ENCODE assay signal across 24 cellular contexts in the genomic region with DNA sequence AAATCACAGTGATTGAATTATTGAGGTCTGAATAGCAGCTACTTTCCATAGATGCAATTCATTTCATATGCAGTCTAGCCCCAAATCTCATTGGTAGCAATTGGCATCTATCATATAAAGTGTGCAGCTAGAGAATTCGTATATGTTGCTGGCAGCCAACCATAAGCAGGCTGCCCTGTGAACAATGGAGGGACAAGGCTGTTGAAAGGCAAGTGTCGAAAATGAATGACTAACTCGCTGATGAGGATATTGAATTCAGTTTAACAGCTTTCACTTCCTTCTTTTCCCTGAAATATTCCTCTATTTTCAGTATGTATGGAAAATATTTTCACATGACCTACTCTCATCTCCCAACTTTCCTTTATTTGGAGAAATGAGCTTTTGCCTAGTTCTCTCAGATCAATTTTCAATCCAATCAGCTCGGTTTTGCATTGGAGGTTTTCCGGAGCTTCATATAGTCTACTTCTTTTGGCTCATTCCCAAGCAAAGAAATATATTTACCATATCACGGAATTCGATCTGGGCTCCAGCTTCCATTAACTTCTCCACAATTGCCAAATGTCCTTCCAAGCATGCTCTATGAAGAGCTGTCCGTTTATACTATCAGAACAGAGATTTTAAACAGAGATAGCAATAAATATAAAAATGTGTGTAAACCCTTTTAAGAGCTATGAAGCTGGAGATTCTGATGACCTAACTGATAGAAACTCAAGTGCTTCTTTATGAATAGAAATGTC. TPM values are rescaled to one million over a fixed set of nuclear protein-coding genes. Genes with fewer than 3 reads are reported as not detected.
DNase-seq lines count a peak whose midpoint lies in the region; FAIRE-seq and TF ChIP-seq lines count a peak whose summit lies in the region.
"Had no signal": no experiment of that assay in that cellular context is flagged by ENCODE, and none has a peak within 500 bp of the region (broad histone marks: within the 10 kb centered on the region; RNA-seq: fewer than 3 reads in every experiment).

No MANE protein-coding gene starts in this region.

- H3K79me1 ChIP-seq in mesenchymal stem cell (replicated peaks; ENCODE audit: low read length, poor library complexity, severe bottlenecking), result peaks cover 1% of the 10 kb centered on the region

- FAIRE-seq in bronchial epithelial cell (lab: Jason Lieb, UNC), result no peak
- FAIRE-seq: GM12891, H54, keratinocyte had no signal

- no peaks in the 10 kb centered on the region for H3K27me3 Mint-ChIP-seq in HFFc6 (ENCODE audit: insufficient read depth)

- H3K4me1 ChIP-seq in mesenchymal stem cell (ENCODE audit: control insufficient read depth, insufficient read depth, low read depth, low read length), result peaks cover 2% of the 10 kb centered on the region
- H3K4me1 ChIP-seq: testis had no signal

- no peaks in the 10 kb centered on the region for H3K36me3 ChIP-seq in bronchial epithelial cell (ENCODE audit: control insufficient read depth, insufficient read depth, low read length)
- peaks cover 0 to 5% of the 10 kb centered on the region in 2 experiments for H3K36me3 ChIP-seq in mesenchymal stem cell (ENCODE audit: control insufficient read depth in 1 of 2, insufficient read depth in 2 of 2, low read depth in 1 of 2, low read length in 2 of 2)
- H3K36me3 ChIP-seq: vagina had no signal

- H3K9me3 ChIP-seq in mesenchymal stem cell (ENCODE audit: control insufficient read depth, low read length), result no peaks in the 10 kb centered on the region
- H3K9me3 ChIP-seq: testis, vagina had no signal

- H3K9me3 Mint-ChIP-seq in HFFc6, result no peaks in the 10 kb centered on the region
- H3K9me3 Mint-ChIP-seq: activated naive CD4-positive, alpha-beta T cell treated with anti-CD3 and anti-CD28 coated beads, Interleukin-2, amount 50 U/mL, for 72 hours; activated T-helper 1 cell treated with anti-CD3 and anti-CD28 coated beads, Interleukin-12 subunit alpha, Interleukin-12 subunit beta, Interleukin-2, Interleukin-4 antibody, amounts not matched to agents 30 ng/mL and 10 ng/mL and 1 ng/mL, durations not matched to agents 14 hours and 24 hours and 36 hours; WTC11 had no signal

- WGBS in mesenchymal stem cell, result 47% methylated on average over 5 of the region's 8 CpGs

- peak overlapping the region; percentile 34; the same call in 1 of the 2 replicates for H3K27ac Mint-ChIP-seq in HFFc6
- H3K27ac Mint-ChIP-seq: activated naive CD4-positive, alpha-beta T cell treated with anti-CD3 and anti-CD28 coated beads, Interleukin-2, amount 50 U/mL, for 72 hours; activated T-helper 1 cell treated with anti-CD3 and anti-CD28 coated beads, Interleukin-12 subunit alpha, Interleukin-12 subunit beta, Interleukin-2, Interleukin-4 antibody, amounts not matched to agents 30 ng/mL and 10 ng/mL and 1 ng/mL, durations not matched to agents 14 hours and 24 hours and 36 hours; WTC11 had no signal

- peaks cover 34% of the 10 kb centered on the region for H3K36me3 Mint-ChIP-seq in HFFc6 (ENCODE audit: low read depth)
- H3K36me3 Mint-ChIP-seq: activated naive CD4-positive, alpha-beta T cell treated with anti-CD3 and anti-CD28 coated beads, Interleukin-2, amount 50 U/mL, for 72 hours; WTC11 had no signal

- peak overlapping the region; percentile 17 to 73 for H2BK12ac ChIP-seq in mesenchymal stem cell (ENCODE audit: low read length in 2 of 2)

- no peak overlapping the region for H3K9ac ChIP-seq in mesenchymal stem cell (ENCODE audit: low read length)

- no peak overlapping the region for H2BK5ac ChIP-seq in mesenchymal stem cell (ENCODE audit: low read depth, low read length, poor library complexity, severe bottlenecking)

- TF ChIP-seq CTCF in 22Rv1 (IDR thresholded peaks at IDR 0.05) (no peak), HFFc6 (IDR thresholded peaks at IDR 0.05) (no peak), bronchial epithelial cell (IDR thresholded peaks at IDR 0.05; ENCODE audit: insufficient read depth, low read length, severe bottlenecking) (no peak)

- no peak overlapping the region for H3K4ac ChIP-seq in mesenchymal stem cell (ENCODE audit: low read depth in 1 of 2, low read length in 2 of 2)

- H3K4me3 ChIP-seq in bronchial epithelial cell (ENCODE audit: low read depth, low read length) (no peak overlapping the region), mesenchymal stem cell (ENCODE audit: insufficient read depth in 1 of 2, low read depth in 1 of 2, low read length in 2 of 2) (no peak overlapping the region)
- H3K4me3 ChIP-seq: lung, testis, vagina had no signal

- H2AFZ ChIP-seq in mesenchymal stem cell (ENCODE audit: low read depth, low read length), result no peak overlapping the region

- no peak overlapping the region for H2BK15ac ChIP-seq in mesenchymal stem cell (ENCODE audit: low read depth, poor library complexity, severe bottlenecking)

- peak overlapping the region; percentile 7; the same call in 1 of the 2 replicates for H3K4me3 Mint-ChIP-seq in HFFc6
- H3K4me3 Mint-ChIP-seq: activated T-helper 1 cell treated with anti-CD3 and anti-CD28 coated beads, Interleukin-12 subunit alpha, Interleukin-12 subunit beta, Interleukin-2, Interleukin-4 antibody, amounts not matched to agents 30 ng/mL and 10 ng/mL and 1 ng/mL, durations not matched to agents 14 hours and 24 hours and 36 hours; WTC11 had no signal

- no peak overlapping the region for H3K23ac ChIP-seq in mesenchymal stem cell (ENCODE audit: low read length in 2 of 2)

- H4K8ac ChIP-seq in mesenchymal stem cell (ENCODE audit: low read length), result peak overlapping the region; percentile 69

- peaks cover 80% of the 10 kb centered on the region for H3K4me1 Mint-ChIP-seq in HFFc6 (ENCODE audit: low read depth)

- peak; percentile 3 for DNase-seq in HFFc6
- DNase-seq in bronchial epithelial cell (ENCODE audit: low read depth), result peak; percentile 15
- DNase-seq in mesenchymal stem cell, result peak; percentile 26
- no peak for DNase-seq in amniotic stem cell (lab: John Stamatoyannopoulos, UW)
- DNase-seq in NCI-H1436 (lab: John Stamatoyannopoulos, UW), result no peak
- DNase-seq in NCI-H524 treated with DMSO at 0.1 percent for 48 hours (lab: John Stamatoyannopoulos, UW), result no peak
- no peak for DNase-seq in putamen (ENCODE audit: low spot score)
- DNase-seq: activated CD4-positive, alpha-beta T cell treated with anti-CD3 and anti-CD28 coated beads, Interleukin-2, amount 50 U/mL, for 1 hour; Calu3; effector CD8-positive, alpha-beta T cell; NCI-H1694; stimulated activated CD4-positive, alpha-beta T cell treated with anti-CD3 and anti-CD28 coated beads, Interleukin-4, amount 100 ng/mL, for 1 hour; stimulated activated naive CD4-positive, alpha-beta T cell; testis had no signal

- peak overlapping the region; percentile 21 for H3K4me2 ChIP-seq in mesenchymal stem cell (ENCODE audit: low read length, poor library complexity, severe bottlenecking)

- H3K18ac ChIP-seq in mesenchymal stem cell (ENCODE audit: low read depth in 1 of 2, low read length in 2 of 2), result peak overlapping the region in 1 of 2 experiments; percentile 94

- no peak overlapping the region for H3K14ac ChIP-seq in mesenchymal stem cell (ENCODE audit: low read length in 2 of 2)

- peak overlapping the region; percentile 50 for H3K27ac ChIP-seq in 22Rv1
- no peak overlapping the region for H3K27ac ChIP-seq in mesenchymal stem cell (ENCODE audit: low read length, poor library complexity, severe bottlenecking)
- H3K27ac ChIP-seq: C4-2B, testis, vagina had no signal

- no peak overlapping the region for H2AK5ac ChIP-seq in mesenchymal stem cell (ENCODE audit: low read length, severe bottlenecking)

- no peak overlapping the region for H2BK120ac ChIP-seq in mesenchymal stem cell (ENCODE audit: low read depth, low read length)

- H3K27me3 ChIP-seq in bronchial epithelial cell (ENCODE audit: control insufficient read depth, insufficient read depth, low read length), result no peaks in the 10 kb centered on the region
- H3K27me3 ChIP-seq in mesenchymal stem cell (ENCODE audit: control insufficient read depth in 1 of 2, insufficient read depth in 1 of 2, low read length in 2 of 2), result no peaks in the 10 kb centered on the region
- H3K27me3 ChIP-seq: testis, vagina had no signal

- H4K91ac ChIP-seq in mesenchymal stem cell (ENCODE audit: low read length), result no peak overlapping the region

RNA-seq across cellular contexts. Expression of gene ANKRD1, which starts 3.5 kb away (rescaled TPM):
- 10 to 100 TPM in 2 of 6 experiments, 1 to 10 TPM in 4; 4.9 to 15.8 (median 5.9) TPM for total RNA-seq in HFFc6 (2021; fragmentation: NEBNext Ultra II Directional; extraction: Animal tissue kit (Norgen Biotek cat#: 25700))
- total RNA-seq in bronchial epithelial cell, result under 0.01 TPM in 1 of 2 replicates, not detected in the other
- 70.3 TPM for polyA plus RNA-seq in mesenchymal stem cell (2013, experiment 1 of 2)
- polyA plus RNA-seq in mesenchymal stem cell (2013, experiment 2 of 2), result 68.3 TPM
- total RNA-seq: activated naive CD4-positive, alpha-beta T cell treated with anti-CD3 and anti-CD28 coated beads, Interleukin-2, amount 50 U/mL, for 72 hours; activated T-helper 1 cell treated with anti-CD3 and anti-CD28 coated beads, Interleukin-12 subunit alpha, Interleukin-12 subunit beta, Interleukin-2, Interleukin-4 antibody, amounts not matched to agents 30 ng/mL and 10 ng/mL and 1 ng/mL, durations not matched to agents 14 hours and 24 hours and 36 hours; vagina; WTC11 had no signal

RNA-seq across cellular contexts. Expression of gene RPP30, which starts 45.6 kb away (rescaled TPM):
- 10 to 100 TPM; 31.2 to 48.3 (median 42.4) TPM for total RNA-seq in HFFc6 (2021; fragmentation: NEBNext Ultra II Directional; extraction: Animal tissue kit (Norgen Biotek cat#: 25700))
- 24.1 and 25.0 TPM in 2 replicates for total RNA-seq in bronchial epithelial cell
- polyA plus RNA-seq in mesenchymal stem cell (2013, experiment 1 of 2), result 40.3 TPM
- 41.5 TPM for polyA plus RNA-seq in mesenchymal stem cell (2013, experiment 2 of 2)

RNA-seq across cellular contexts. Expression of gene HTR7, which starts 59.6 kb away (rescaled TPM):
- total RNA-seq in HFFc6 (2021; fragmentation: NEBNext Ultra II Directional; extraction: Animal tissue kit (Norgen Biotek cat#: 25700)), result under 1 TPM; 0.23 to 0.50 (median 0.30) TPM
- 15.5 and 16.3 TPM in 2 replicates for total RNA-seq in bronchial epithelial cell
- polyA plus RNA-seq in mesenchymal stem cell (2013, experiment 1 of 2), result 1.3 TPM
- 1.2 TPM for polyA plus RNA-seq in mesenchymal stem cell (2013, experiment 2 of 2)
- total RNA-seq: activated T-helper 1 cell treated with anti-CD3 and anti-CD28 coated beads, Interleukin-12 subunit alpha, Interleukin-12 subunit beta, Interleukin-2, Interleukin-4 antibody, amounts not matched to agents 30 ng/mL and 10 ng/mL and 1 ng/mL, durations not matched to agents 14 hours and 24 hours and 36 hours had no signal

Comparison
In these comparisons a context has a peak if more than half of its experiments do, and no peak if none do; other contexts are left out.
1. DNase-seq: peak in HFFc6 (single experiment), bronchial epithelial cell (single experiment) and mesenchymal stem cell (single experiment); none in amniotic stem cell (single experiment), NCI-H1436 (single experiment), NCI-H524 treated with DMSO at 0.1 percent for 48 hours (single experiment) and putamen (single experiment).
2. RNA of gene HTR7, which starts 59.6 kb away (total RNA-seq): 15.5 to 16.3 TPM in bronchial epithelial cell; 0.23 to 0.50 TPM in HFFc6; every median in the first group is over 10 times any median in the second.